ENCODE assay signal across 12 cellular contexts in genomic region chr6:14450133-14451040, GRCh38.
DNase-seq lines count a peak whose midpoint lies in the region; ATAC-seq and TF ChIP-seq lines count a peak whose summit lies in the region.
"Had no signal": no experiment of that assay in that cellular context is flagged by ENCODE, and none has a peak within 500 bp of the region (broad histone marks: within the 10 kb centered on the region; RNA-seq: fewer than 3 reads in every experiment).

No MANE protein-coding gene starts in this region.

- TF ChIP-seq CTCF in BE2C (IDR thresholded peaks at IDR 0.05; ENCODE audit: low read depth, low read length) (no peak), GM10266 (IDR thresholded peaks at IDR 0.05; ENCODE audit: control insufficient read depth, insufficient read depth, low read depth, missing control alignments) (no peak), spleen (IDR thresholded peaks at IDR 0.05 in 8 of 11, conservative IDR thresholded peaks at IDR 0.05 in 3 of 11) (no peak)

- ATAC-seq in right cardiac atrium, result no peak
- ATAC-seq: HepG2 had no signal

- intact Hi-C loops in right cardiac atrium (cut with DNase I) (no loop called here), spleen (cut with DNase I; ENCODE audit: low total_unique reads) (no loop called here)

- H3K27me3 ChIP-seq in BE2C, result no peaks in the 10 kb centered on the region
- H3K27me3 ChIP-seq in right cardiac atrium (ENCODE audit: control insufficient read depth, insufficient read depth), result no peaks in the 10 kb centered on the region
- no peaks in the 10 kb centered on the region for H3K27me3 ChIP-seq in spleen (replicated peaks in 1 of 7)

- H3K27ac ChIP-seq in right cardiac atrium (ENCODE audit: low read length) (peak overlapping the region; percentile 14), spleen (no peak overlapping the region)

- H3K4me3 ChIP-seq in BE2C (ENCODE audit: low read depth, low read length) (peak overlapping the region; percentile 25), right cardiac atrium (ENCODE audit: low read length) (no peak overlapping the region), spleen (no peak overlapping the region)

- H3K9me3 ChIP-seq in BE2C (no peaks in the 10 kb centered on the region), right cardiac atrium (ENCODE audit: control insufficient read depth, low read length) (no peaks in the 10 kb centered on the region), spleen (peaks cover 0 to 9% (median 3%) of the 10 kb centered on the region in 8 donors)

- H3K4me1 ChIP-seq in BE2C, result no peaks in the 10 kb centered on the region; the same call in 1 of the 2 replicates
- peaks cover 6% of the 10 kb centered on the region for H3K4me1 ChIP-seq in right cardiac atrium (ENCODE audit: control insufficient read depth, insufficient read depth, low read length)
- H3K4me1 ChIP-seq in spleen, result peaks cover 0 to 32% (median 21%) of the 10 kb centered on the region in 6 donors

- no peak for TF ChIP-seq POLR2A in spleen (IDR thresholded peaks at IDR 0.05)

- no peaks in the 10 kb centered on the region for H3K36me3 ChIP-seq in BE2C
- no peaks in the 10 kb centered on the region for H3K36me3 ChIP-seq in spleen

- no peak for DNase-seq in BE2C
- peak; percentile 46 for DNase-seq in G401 (ENCODE audit: low spot score)
- peak; percentile 45 for DNase-seq in NCI-H526 treated with DMSO at 0.1 percent for 48 hours (lab: John Stamatoyannopoulos, UW)
- no peak for DNase-seq in right cardiac atrium
- DNase-seq in GM10266 (ENCODE audit: extremely low spot score), result no peak
- no peak for DNase-seq in activated naive CD4-positive, alpha-beta T cell treated with Interleukin-2 at 50 U/mL for 16 hours
- no peak for DNase-seq in iPS-NIHi7 (ENCODE audit: extremely low spot score)
- DNase-seq in spleen, result no peak
- DNase-seq: activated gamma-delta T cell, kidney, NCI-H446 treated with DMSO at 0.1 percent for 48 hours had no signal

- WGBS in right cardiac atrium, result 55% methylated on average over 18 of the region's 18 CpGs
- WGBS in spleen, 5 donors, result 83 to 89% (median 87%) methylated on average over 18 of the region's 18 CpGs

- in situ Hi-C loops in G401 (cut with HindIII; ENCODE audit: low sequenced_read_pairs), result no loop called here

Comparison
In these comparisons a context has a peak if more than half of its experiments do, and no peak if none do; other contexts are left out.
1. DNase-seq: peak in G401 (single experiment) and NCI-H526 treated with DMSO at 0.1 percent for 48 hours (single experiment); none in BE2C (single experiment), right cardiac atrium (0 of 3), GM10266 (single experiment), activated naive CD4-positive, alpha-beta T cell treated with Interleukin-2 at 50 U/mL for 16 hours (single experiment), iPS-NIHi7 (single experiment) and spleen (single experiment).